Comparison of ENCODE assay signal across 1 cellular context in the genomic region with DNA sequence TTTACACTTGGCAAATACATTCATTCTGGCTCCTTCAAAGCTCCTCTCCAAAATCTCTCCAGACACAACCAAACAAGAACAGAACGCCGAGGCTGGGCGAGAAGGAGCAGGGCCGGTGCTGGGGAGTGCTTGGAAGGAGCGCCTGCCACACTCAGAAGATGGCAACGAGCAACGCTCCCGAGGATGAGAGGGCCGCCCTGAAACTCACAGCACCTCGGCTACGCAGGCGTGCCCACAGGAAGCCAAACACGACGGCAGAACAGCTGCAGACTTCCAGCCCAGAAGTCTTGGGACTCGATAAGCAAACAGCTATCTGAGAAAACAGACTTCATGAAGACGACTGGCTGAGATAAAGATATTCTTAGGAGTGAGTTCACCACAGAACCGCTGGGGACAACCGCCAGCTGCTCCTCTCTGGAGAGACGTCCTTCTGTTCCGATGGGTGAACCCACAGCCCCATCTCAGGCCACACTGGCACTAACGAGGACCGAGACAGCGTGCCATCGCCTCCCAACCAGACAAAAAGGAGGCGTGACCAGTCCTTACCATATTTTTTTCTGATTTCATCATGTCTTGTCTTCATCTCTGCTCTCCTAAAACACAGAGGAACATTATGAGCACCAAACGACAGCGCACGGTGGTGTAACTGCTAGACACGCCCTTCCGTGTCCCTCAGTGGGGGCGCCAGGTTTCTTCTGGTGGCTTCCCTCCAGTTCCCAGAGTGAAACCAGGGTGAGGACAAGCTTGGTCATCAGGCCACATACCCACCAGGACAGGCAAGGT.
TF ChIP-seq lines count a peak whose summit lies in the region.

No MANE protein-coding gene starts in this region.

TF ChIP-seq in K562, 482 proteins besides CTCF, POLR2A, EP300 and RAD21 (continued from another document and continues in another):
- TF ChIP-seq, protein P1, sequence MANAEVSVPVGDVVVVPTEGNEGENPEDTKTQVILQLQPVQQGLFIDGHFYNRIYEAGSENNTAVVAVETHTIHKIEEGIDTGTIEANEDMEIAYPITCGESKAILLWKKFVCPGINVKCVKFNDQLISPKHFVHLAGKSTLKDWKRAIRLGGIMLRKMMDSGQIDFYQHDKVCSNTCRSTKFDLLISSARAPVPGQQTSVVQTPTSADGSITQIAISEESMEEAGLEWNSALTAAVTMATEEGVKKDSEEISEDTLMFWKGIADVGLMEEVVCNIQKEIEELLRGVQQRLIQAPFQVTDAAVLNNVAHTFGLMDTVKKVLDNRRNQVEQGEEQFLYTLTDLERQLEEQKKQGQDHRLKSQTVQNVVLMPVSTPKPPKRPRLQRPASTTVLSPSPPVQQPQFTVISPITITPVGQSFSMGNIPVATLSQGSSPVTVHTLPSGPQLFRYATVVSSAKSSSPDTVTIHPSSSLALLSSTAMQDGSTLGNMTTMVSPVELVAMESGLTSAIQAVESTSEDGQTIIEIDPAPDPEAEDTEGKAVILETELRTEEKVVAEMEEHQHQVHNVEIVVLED (CRISPR knock-in tag; IDR thresholded peaks at IDR 0.05) = peak; percentile 17; the same call in 1 of the 2 replicates
- TF ChIP-seq DIDO1 (tag; IDR thresholded peaks at IDR 0.05; ENCODE audit: low read depth) = no peak
- TF ChIP-seq ELK3 (CRISPR knock-in tag; IDR thresholded peaks at IDR 0.05) = no peak
- TF ChIP-seq NR2C2 (CRISPR knock-in tag; IDR thresholded peaks at IDR 0.05) = peak; percentile 28; the same call in 1 of the 2 replicates
- TF ChIP-seq NR2C2 (tag; IDR thresholded peaks at IDR 0.05) = peak; percentile 71
- no peak for TF ChIP-seq BRF1 (IDR thresholded peaks at IDR 0.05; ENCODE audit: borderline replicate concordance, extremely low read depth, insufficient read length)
- TF ChIP-seq GATA2 (CRISPR knock-in tag; IDR thresholded peaks at IDR 0.05) = peak; percentile 100
- peak; percentile 55; the same call in 1 of the 2 replicates for TF ChIP-seq NKRF (IDR thresholded peaks at IDR 0.05; ENCODE audit: borderline replicate concordance)
- TF ChIP-seq GTF3C2 (IDR thresholded peaks at IDR 0.05; ENCODE audit: borderline replicate concordance, extremely low read depth, insufficient read length) = no peak
- TF ChIP-seq MAX (CRISPR knock-in tag; IDR thresholded peaks at IDR 0.05) = peak; percentile 80
- TF ChIP-seq ARID4B (CRISPR knock-in tag; IDR thresholded peaks at IDR 0.05) = peak; percentile 21; the same call in 1 of the 2 replicates
- no peak for TF ChIP-seq SUPT5H (IDR thresholded peaks at IDR 0.05)
- TF ChIP-seq, protein P2, sequence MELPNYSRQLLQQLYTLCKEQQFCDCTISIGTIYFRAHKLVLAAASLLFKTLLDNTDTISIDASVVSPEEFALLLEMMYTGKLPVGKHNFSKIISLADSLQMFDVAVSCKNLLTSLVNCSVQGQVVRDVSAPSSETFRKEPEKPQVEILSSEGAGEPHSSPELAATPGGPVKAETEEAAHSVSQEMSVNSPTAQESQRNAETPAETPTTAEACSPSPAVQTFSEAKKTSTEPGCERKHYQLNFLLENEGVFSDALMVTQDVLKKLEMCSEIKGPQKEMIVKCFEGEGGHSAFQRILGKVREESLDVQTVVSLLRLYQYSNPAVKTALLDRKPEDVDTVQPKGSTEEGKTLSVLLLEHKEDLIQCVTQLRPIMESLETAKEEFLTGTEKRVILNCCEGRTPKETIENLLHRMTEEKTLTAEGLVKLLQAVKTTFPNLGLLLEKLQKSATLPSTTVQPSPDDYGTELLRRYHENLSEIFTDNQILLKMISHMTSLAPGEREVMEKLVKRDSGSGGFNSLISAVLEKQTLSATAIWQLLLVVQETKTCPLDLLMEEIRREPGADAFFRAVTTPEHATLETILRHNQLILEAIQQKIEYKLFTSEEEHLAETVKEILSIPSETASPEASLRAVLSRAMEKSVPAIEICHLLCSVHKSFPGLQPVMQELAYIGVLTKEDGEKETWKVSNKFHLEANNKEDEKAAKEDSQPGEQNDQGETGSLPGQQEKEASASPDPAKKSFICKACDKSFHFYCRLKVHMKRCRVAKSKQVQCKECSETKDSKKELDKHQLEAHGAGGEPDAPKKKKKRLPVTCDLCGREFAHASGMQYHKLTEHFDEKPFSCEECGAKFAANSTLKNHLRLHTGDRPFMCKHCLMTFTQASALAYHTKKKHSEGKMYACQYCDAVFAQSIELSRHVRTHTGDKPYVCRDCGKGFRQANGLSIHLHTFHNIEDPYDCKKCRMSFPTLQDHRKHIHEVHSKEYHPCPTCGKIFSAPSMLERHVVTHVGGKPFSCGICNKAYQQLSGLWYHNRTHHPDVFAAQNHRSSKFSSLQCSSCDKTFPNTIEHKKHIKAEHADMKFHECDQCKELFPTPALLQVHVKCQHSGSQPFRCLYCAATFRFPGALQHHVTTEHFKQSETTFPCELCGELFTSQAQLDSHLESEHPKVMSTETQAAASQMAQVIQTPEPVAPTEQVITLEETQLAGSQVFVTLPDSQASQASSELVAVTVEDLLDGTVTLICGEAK (IDR thresholded peaks at IDR 0.05) = peak; percentile 58; the same call in 1 of the 2 replicates
- TF ChIP-seq, protein P2 (CRISPR knock-in tag; IDR thresholded peaks at IDR 0.05) = no peak
- TF ChIP-seq RFX1 (IDR thresholded peaks at IDR 0.05) = no peak
- no peak for TF ChIP-seq NFXL1 (CRISPR knock-in tag; IDR thresholded peaks at IDR 0.05)
- TF ChIP-seq VEZF1 (CRISPR knock-in tag; IDR thresholded peaks at IDR 0.05) = peak; percentile 84
